ENCODE assay signal across 1 cellular context in the genomic region with DNA sequence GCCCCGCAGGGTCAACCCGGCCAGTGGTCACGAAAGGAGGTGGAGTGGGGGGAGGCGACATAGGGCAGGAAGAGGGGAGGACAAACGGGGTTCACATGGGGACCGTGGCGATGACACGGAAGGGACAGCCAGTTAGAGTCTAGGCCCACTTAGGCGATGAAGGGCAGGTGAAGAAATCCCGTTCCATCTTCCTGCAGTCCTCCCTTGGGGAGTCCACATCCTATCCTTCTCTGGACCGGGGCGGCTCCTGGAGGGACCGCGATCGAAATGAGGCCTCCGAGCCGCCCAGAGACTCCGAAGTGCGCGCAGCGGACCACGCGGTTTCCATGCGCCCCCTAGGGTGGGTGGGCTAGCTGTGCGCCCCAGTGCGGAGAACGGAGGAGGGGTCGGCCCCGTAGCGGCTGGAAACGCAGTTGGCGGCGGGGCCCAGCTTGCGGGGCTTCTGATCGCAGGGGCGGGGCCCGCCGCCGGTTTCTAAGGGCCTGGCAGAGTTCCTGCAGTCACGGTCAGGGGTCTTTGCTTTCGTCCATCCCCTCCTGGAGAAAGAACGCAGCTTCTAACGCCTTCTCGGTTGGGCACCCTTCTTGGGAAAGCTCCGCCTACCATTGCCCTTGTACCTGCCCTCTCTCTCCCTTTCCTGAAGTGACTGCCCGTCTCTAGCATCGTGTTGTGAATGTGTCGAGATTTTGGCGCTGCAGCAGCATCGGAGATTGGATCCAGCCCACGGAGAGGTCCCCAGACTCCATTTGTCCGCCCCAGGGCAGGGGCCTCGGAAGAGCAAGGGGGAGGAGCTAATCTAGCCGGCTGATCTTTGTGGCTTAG.
TF ChIP-seq lines count a peak whose summit lies in the region.

No MANE protein-coding gene starts in this region.

TF ChIP-seq in GM12878, 131 proteins besides CTCF, POLR2A, EP300 and RAD21:
- TF ChIP-seq SMC3 (IDR thresholded peaks at IDR 0.05; ENCODE audit: borderline replicate concordance, low read length) (0 out of 2 replicates have a peak, but pooled peaks have one; percentile 18), NFYA (IDR thresholded peaks at IDR 0.05; ENCODE audit: borderline replicate concordance, low read depth, low read length) (no peak)
- TF ChIP-seq, protein P1, sequence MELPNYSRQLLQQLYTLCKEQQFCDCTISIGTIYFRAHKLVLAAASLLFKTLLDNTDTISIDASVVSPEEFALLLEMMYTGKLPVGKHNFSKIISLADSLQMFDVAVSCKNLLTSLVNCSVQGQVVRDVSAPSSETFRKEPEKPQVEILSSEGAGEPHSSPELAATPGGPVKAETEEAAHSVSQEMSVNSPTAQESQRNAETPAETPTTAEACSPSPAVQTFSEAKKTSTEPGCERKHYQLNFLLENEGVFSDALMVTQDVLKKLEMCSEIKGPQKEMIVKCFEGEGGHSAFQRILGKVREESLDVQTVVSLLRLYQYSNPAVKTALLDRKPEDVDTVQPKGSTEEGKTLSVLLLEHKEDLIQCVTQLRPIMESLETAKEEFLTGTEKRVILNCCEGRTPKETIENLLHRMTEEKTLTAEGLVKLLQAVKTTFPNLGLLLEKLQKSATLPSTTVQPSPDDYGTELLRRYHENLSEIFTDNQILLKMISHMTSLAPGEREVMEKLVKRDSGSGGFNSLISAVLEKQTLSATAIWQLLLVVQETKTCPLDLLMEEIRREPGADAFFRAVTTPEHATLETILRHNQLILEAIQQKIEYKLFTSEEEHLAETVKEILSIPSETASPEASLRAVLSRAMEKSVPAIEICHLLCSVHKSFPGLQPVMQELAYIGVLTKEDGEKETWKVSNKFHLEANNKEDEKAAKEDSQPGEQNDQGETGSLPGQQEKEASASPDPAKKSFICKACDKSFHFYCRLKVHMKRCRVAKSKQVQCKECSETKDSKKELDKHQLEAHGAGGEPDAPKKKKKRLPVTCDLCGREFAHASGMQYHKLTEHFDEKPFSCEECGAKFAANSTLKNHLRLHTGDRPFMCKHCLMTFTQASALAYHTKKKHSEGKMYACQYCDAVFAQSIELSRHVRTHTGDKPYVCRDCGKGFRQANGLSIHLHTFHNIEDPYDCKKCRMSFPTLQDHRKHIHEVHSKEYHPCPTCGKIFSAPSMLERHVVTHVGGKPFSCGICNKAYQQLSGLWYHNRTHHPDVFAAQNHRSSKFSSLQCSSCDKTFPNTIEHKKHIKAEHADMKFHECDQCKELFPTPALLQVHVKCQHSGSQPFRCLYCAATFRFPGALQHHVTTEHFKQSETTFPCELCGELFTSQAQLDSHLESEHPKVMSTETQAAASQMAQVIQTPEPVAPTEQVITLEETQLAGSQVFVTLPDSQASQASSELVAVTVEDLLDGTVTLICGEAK (IDR thresholded peaks at IDR 0.05; ENCODE audit: borderline replicate concordance), result 0 out of 2 replicates have a peak, but pooled peaks have one; percentile 14
TF ChIP-seq in GM12878: peak in this region for 2.
